In the genomic region with DNA sequence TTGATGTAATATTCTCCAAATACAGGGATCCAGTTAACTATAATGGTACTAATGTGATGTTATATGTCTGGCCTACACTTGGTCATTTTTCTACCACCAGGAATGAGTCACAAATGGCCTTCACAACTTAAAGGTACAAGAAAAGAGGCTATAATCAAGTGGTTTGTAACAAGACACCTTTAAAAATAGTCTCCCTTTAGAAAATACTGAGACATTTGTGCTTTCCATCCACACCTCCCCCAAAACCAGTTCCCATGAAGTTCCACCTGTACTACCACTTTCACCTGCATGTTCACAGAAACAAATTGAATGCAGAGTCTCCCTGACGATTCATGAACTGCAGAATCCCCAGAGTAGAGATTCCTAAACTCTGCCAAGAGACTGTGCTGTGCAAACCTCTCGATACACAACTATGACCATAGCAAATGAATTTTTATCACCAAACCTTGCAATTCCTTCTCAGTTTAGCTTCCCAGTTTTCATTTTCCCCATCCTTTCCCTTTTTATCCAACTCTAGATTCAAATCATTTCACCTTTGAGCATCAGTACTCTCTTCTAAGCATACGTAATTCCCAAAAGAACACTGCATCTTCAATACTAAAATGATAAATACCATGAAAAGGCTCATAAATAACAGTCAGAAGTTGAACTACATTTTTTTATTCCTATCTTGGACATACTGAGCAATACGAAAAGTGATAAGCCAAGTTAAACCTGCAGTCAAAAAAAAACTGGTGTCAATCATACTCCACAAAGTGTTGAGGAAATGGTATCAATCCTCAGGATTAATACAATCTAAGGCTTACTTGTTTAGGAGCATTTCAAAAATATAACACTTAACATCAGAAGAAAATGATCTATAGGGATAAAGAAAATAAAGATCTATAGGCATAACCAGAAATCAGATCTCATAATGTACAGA, we compare ENCODE assay signal across 8 cellular contexts. TPM values are rescaled to one million over a fixed set of nuclear protein-coding genes. Genes with fewer than 3 reads are reported as not detected.
DNase-seq lines count a peak whose midpoint lies in the region; ATAC-seq and TF ChIP-seq lines count a peak whose summit lies in the region.

No MANE protein-coding gene starts in this region.

- CTCF ChIA-PET in BJ (lab: Yijun Ruan, JAX) (no interaction called here), MCF 10A (lab: Yijun Ruan, JAX) (no interaction called here)

- no peak for TF ChIP-seq CTCF in BJ (IDR thresholded peaks at IDR 0.05; ENCODE audit: insufficient read depth, low read depth, low read length)
- TF ChIP-seq CTCF in MCF 10A (IDR thresholded peaks at IDR 0.05; ENCODE audit: unreplicated experiment): no peak
- TF ChIP-seq CTCF in GM20000 (IDR thresholded peaks at IDR 0.05; ENCODE audit: extremely low read depth, missing control alignments): no peak

- H3K9ac ChIP-seq in HUES64 (ENCODE audit: low read depth, low read length) (no peak overlapping the region), muscle layer of colon (ENCODE audit: low read length) (peak overlapping the region; percentile 40)

- no TSS peak for BruUV-seq in MCF 10A (replicated peaks; lab: Mats Ljungman, UMichigan)

- H3K27ac ChIP-seq in HUES64 (ENCODE audit: low read depth, low read length) (no peak overlapping the region), muscle layer of colon (ENCODE audit: low read depth, low read length) (peak overlapping the region; percentile 3)

- H3K36me3 ChIP-seq in BJ (ENCODE audit: control insufficient read depth, insufficient read depth, low read length): no peaks in the 10 kb centered on the region
- peaks cover 36% of the 10 kb centered on the region for H3K36me3 ChIP-seq in HUES64 (ENCODE audit: insufficient read depth, low read length)
- H3K36me3 ChIP-seq in muscle layer of colon (ENCODE audit: insufficient read depth, low read length): peaks cover 13% of the 10 kb centered on the region

- peak overlapping the region; percentile 74 for H3K27ac Mint-ChIP-seq in MCF 10A (ENCODE audit: low read depth, unreplicated experiment)

- peaks cover 100% of the 10 kb centered on the region for H3K36me3 Mint-ChIP-seq in MCF 10A (ENCODE audit: insufficient read depth, unreplicated experiment)

- H3K4me1 Mint-ChIP-seq in MCF 10A (ENCODE audit: insufficient read depth, unreplicated experiment): peaks cover 36% of the 10 kb centered on the region

- intact Hi-C loops in MCF 10A (cut with micrococcal nuclease): loop anchor here (2.0 to 10.0 kb wide), 2 partner anchors 105 to 435 kb away; no protein-coding TSS in a partner anchor

- no peaks in the 10 kb centered on the region for H3K9me3 ChIP-seq in HUES64 (ENCODE audit: insufficient read depth, low read depth, low read length)
- H3K9me3 ChIP-seq in muscle layer of colon (ENCODE audit: low read length): no peaks in the 10 kb centered on the region

- DNase-seq in BJ (ENCODE audit: low read depth) (no peak), MCF 10A (ENCODE audit: unreplicated experiment) (peak; percentile 56), anterior cingulate cortex (lab: John Stamatoyannopoulos, UW) (no peak), NCI-H226 (no peak), GM20000 (ENCODE audit: low spot score) (no peak)

- H3K4me3 Mint-ChIP-seq in MCF 10A (ENCODE audit: unreplicated experiment): peak overlapping the region; percentile 89

- WGBS in HUES64: 82% methylated on average over 4 of the region's 4 CpGs

- H3K4me1 ChIP-seq in HUES64 (ENCODE audit: insufficient read depth, low read length): peaks cover 80% of the 10 kb centered on the region
- peaks cover 43% of the 10 kb centered on the region for H3K4me1 ChIP-seq in muscle layer of colon (ENCODE audit: insufficient read depth, low read length)

- H3K27me3 Mint-ChIP-seq in MCF 10A (ENCODE audit: insufficient read depth, unreplicated experiment): no peaks in the 10 kb centered on the region

- no peaks in the 10 kb centered on the region for H3K9me3 Mint-ChIP-seq in MCF 10A (ENCODE audit: unreplicated experiment)

- no peak for ATAC-seq in GM21360 (IDR thresholded peaks at IDR 0.05; ENCODE audit: unreplicated experiment)

- POLR2A ChIA-PET in BJ (lab: Charles Lee): no interaction called here
- POLR2A ChIA-PET in MCF 10A (lab: Yijun Ruan, JAX): interaction anchor here (0.7 to 9.2 kb wide), 9 partner anchors 109 to 758 kb away, joined by 3 to 222 read pairs (median 3); no protein-coding TSS in a partner anchor

- H3K4me3 ChIP-seq in BJ (ENCODE audit: low read depth, low read length): peak overlapping the region; percentile 98
- peak overlapping the region; percentile 91 for H3K4me3 ChIP-seq in HUES64 (ENCODE audit: low read length)
- H3K4me3 ChIP-seq in muscle layer of colon (ENCODE audit: low read depth in 1 of 2, low read length in 2 of 2): peak overlapping the region; percentile 16 to 99

- H3K27me3 ChIP-seq in BJ (ENCODE audit: control insufficient read depth, insufficient read depth, low read length): no peaks in the 10 kb centered on the region
- H3K27me3 ChIP-seq in HUES64 (ENCODE audit: insufficient read depth, low read length): no peaks in the 10 kb centered on the region
- H3K27me3 ChIP-seq in muscle layer of colon (ENCODE audit: control insufficient read depth in 1 of 2, insufficient read depth in 2 of 2, low read length in 2 of 2): no peaks in the 10 kb centered on the region

RNA-seq across cellular contexts. Expression of a gene that starts 5.8 kb away (rescaled TPM):
- polyA plus RNA-seq in BJ (2011; rRNA removed): 73.8 and 81.3 TPM in 2 replicates
- 66.4 and 77.9 TPM in 2 replicates for polyA minus RNA-seq in BJ (2011; rRNA and poly(A)+ RNA removed)
- polyA plus RNA-seq in HUES64 (2013, experiment 1 of 2): 20.0 TPM
- 25.7 TPM for polyA plus RNA-seq in HUES64 (2013, experiment 2 of 2)
- 128 and 129 TPM in 2 replicates for total RNA-seq in MCF 10A (2022)
